1 cellular context compared by ENCODE assay signal in the genomic region with DNA sequence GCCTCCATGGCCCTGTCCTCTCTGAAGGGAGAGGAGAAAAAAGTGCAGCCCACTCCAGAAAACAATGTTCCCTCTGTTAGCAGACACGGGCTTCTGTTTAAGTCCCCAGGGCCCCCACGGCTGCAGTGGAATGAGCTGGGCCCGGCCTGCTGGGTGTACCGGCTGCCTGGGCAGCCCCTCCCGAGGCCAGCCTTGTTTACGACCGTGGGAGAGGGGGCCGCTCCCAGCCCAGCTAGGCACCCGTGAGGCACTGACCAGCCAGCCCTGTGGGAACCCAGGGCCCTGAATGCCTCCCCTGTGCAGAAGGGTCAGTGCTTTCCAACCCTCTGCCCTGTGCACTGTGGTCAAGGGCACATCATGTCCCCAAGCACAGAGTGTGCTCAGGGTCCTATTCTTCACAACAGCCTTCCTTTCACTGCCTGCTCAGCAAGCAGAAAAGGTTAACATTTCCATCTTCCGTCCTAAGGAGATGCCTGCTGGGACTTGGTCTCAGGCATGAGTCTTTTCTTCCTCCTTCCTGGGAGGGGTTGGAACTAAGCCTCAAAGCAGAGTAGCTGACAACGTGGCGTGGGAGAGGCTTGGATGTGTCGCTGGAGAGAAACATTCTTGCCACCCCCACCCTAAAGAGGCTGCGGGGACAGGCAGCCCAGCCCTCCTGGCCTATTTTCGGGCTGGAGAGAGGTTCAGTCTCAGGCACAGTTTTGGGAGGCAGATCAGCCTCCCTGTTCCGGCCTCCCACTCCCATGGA.
TF ChIP-seq lines count a peak whose summit lies in the region.

No MANE protein-coding gene starts in this region.

TF ChIP-seq in HepG2, 621 proteins besides CTCF, POLR2A, EP300 and RAD21 (continued from another document and continues in another):
- TF ChIP-seq RARA (CRISPR knock-in tag; IDR thresholded peaks at IDR 0.05) (peak; percentile 59; the same call in 1 of the 2 replicates), NR2F6 (IDR thresholded peaks at IDR 0.05) (0 out of 2 replicates have a peak, but pooled peaks have one; percentile 14), NR2F6 (CRISPR knock-in tag; IDR thresholded peaks at IDR 0.05) (peak; percentile 51; the same call in 1 of the 2 replicates), ZNF891 (CRISPR knock-in tag; IDR thresholded peaks at IDR 0.05) (0 out of 2 replicates have a peak, but pooled peaks have one; percentile 64), XRCC5 (optimal IDR thresholded peaks at IDR 0.05; ENCODE audit: low read length) (peak; percentile 51), MED1 (CRISPR knock-in tag; IDR thresholded peaks at IDR 0.05) (peak; percentile 20; the same call in 1 of the 2 replicates), ZNF350 (CRISPR knock-in tag; IDR thresholded peaks at IDR 0.05; ENCODE audit: borderline replicate concordance, low read depth) (0 out of 2 replicates have a peak, but pooled peaks have one; percentile 41), MTA1 (CRISPR knock-in tag; IDR thresholded peaks at IDR 0.05; ENCODE audit: borderline replicate concordance) (0 out of 2 replicates have a peak, but pooled peaks have one; percentile 25), NR2F1 (CRISPR knock-in tag; IDR thresholded peaks at IDR 0.05) (peak in 1 of 2 experiments; percentile 26; a peak in 1 of 4 replicates), MXD4 (CRISPR knock-in tag; IDR thresholded peaks at IDR 0.05) (no peak), MBD4 (IDR thresholded peaks at IDR 0.05; ENCODE audit: borderline replicate concordance, low read length) (no peak), ZNF451 (CRISPR knock-in tag; IDR thresholded peaks at IDR 0.05) (no peak), SOX13 (IDR thresholded peaks at IDR 0.05) (no peak), SOX13 (CRISPR knock-in tag; conservative IDR thresholded peaks at IDR 0.05 in 1 of 2, IDR thresholded peaks at IDR 0.05 in 1 of 2) (0 out of 4 replicates have a peak, but pooled peaks of 1 of the 2 experiments have one; percentile 52), SOX5 (CRISPR knock-in tag; IDR thresholded peaks at IDR 0.05; ENCODE audit: borderline replicate concordance) (peak; percentile 47; the same call in 1 of the 2 replicates), RXRA (CRISPR knock-in tag; IDR thresholded peaks at IDR 0.05) (no peak), ZNF331 (CRISPR knock-in tag; IDR thresholded peaks at IDR 0.05) (0 out of 2 replicates have a peak, but pooled peaks have one; percentile 46), ZNF12 (CRISPR knock-in tag; IDR thresholded peaks at IDR 0.05) (0 out of 2 replicates have a peak, but pooled peaks have one; percentile 36), ZFP36L2 (CRISPR knock-in tag; IDR thresholded peaks at IDR 0.05) (no peak), GABPB1 (CRISPR knock-in tag; IDR thresholded peaks at IDR 0.05) (0 out of 2 replicates have a peak, but pooled peaks have one; percentile 15), PHF21A (CRISPR knock-in tag; IDR thresholded peaks at IDR 0.05) (peak; percentile 27; the same call in 1 of the 2 replicates), BCL6 (CRISPR knock-in tag; IDR thresholded peaks at IDR 0.05) (peak; percentile 48), GATAD2A (CRISPR knock-in tag; IDR thresholded peaks at IDR 0.05) (peak; percentile 54; the same call in 1 of the 2 replicates), RBFOX2 (IDR thresholded peaks at IDR 0.05; ENCODE audit: low read depth, low read length) (0 out of 2 replicates have a peak, but pooled peaks have one; percentile 29), PHF8 (CRISPR knock-in tag; IDR thresholded peaks at IDR 0.05) (peak; percentile 38; the same call in 1 of the 2 replicates)
- TF ChIP-seq, protein P1, sequence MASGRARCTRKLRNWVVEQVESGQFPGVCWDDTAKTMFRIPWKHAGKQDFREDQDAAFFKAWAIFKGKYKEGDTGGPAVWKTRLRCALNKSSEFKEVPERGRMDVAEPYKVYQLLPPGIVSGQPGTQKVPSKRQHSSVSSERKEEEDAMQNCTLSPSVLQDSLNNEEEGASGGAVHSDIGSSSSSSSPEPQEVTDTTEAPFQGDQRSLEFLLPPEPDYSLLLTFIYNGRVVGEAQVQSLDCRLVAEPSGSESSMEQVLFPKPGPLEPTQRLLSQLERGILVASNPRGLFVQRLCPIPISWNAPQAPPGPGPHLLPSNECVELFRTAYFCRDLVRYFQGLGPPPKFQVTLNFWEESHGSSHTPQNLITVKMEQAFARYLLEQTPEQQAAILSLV (CRISPR knock-in tag; IDR thresholded peaks at IDR 0.05; ENCODE audit: borderline replicate concordance), result 0 out of 2 replicates have a peak, but pooled peaks have one; percentile 38
- TF ChIP-seq, protein P2, sequence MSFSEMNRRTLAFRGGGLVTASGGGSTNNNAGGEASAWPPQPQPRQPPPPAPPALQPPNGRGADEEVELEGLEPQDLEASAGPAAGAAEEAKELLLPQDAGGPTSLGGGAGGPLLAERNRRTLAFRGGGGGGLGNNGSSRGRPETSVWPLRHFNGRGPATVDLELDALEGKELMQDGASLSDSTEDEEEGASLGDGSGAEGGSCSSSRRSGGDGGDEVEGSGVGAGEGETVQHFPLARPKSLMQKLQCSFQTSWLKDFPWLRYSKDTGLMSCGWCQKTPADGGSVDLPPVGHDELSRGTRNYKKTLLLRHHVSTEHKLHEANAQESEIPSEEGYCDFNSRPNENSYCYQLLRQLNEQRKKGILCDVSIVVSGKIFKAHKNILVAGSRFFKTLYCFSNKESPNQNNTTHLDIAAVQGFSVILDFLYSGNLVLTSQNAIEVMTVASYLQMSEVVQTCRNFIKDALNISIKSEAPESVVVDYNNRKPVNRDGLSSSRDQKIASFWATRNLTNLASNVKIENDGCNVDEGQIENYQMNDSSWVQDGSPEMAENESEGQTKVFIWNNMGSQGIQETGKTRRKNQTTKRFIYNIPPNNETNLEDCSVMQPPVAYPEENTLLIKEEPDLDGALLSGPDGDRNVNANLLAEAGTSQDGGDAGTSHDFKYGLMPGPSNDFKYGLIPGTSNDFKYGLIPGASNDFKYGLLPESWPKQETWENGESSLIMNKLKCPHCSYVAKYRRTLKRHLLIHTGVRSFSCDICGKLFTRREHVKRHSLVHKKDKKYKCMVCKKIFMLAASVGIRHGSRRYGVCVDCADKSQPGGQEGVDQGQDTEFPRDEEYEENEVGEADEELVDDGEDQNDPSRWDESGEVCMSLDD (CRISPR knock-in tag; IDR thresholded peaks at IDR 0.05; ENCODE audit: borderline replicate concordance), result no peak
- TF ChIP-seq, protein P3, sequence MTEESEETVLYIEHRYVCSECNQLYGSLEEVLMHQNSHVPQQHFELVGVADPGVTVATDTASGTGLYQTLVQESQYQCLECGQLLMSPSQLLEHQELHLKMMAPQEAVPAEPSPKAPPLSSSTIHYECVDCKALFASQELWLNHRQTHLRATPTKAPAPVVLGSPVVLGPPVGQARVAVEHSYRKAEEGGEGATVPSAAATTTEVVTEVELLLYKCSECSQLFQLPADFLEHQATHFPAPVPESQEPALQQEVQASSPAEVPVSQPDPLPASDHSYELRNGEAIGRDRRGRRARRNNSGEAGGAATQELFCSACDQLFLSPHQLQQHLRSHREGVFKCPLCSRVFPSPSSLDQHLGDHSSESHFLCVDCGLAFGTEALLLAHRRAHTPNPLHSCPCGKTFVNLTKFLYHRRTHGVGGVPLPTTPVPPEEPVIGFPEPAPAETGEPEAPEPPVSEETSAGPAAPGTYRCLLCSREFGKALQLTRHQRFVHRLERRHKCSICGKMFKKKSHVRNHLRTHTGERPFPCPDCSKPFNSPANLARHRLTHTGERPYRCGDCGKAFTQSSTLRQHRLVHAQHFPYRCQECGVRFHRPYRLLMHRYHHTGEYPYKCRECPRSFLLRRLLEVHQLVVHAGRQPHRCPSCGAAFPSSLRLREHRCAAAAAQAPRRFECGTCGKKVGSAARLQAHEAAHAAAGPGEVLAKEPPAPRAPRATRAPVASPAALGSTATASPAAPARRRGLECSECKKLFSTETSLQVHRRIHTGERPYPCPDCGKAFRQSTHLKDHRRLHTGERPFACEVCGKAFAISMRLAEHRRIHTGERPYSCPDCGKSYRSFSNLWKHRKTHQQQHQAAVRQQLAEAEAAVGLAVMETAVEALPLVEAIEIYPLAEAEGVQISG (CRISPR knock-in tag; IDR thresholded peaks at IDR 0.05), result 0 out of 2 replicates have a peak, but pooled peaks have one; percentile 28
- TF ChIP-seq, protein P4, sequence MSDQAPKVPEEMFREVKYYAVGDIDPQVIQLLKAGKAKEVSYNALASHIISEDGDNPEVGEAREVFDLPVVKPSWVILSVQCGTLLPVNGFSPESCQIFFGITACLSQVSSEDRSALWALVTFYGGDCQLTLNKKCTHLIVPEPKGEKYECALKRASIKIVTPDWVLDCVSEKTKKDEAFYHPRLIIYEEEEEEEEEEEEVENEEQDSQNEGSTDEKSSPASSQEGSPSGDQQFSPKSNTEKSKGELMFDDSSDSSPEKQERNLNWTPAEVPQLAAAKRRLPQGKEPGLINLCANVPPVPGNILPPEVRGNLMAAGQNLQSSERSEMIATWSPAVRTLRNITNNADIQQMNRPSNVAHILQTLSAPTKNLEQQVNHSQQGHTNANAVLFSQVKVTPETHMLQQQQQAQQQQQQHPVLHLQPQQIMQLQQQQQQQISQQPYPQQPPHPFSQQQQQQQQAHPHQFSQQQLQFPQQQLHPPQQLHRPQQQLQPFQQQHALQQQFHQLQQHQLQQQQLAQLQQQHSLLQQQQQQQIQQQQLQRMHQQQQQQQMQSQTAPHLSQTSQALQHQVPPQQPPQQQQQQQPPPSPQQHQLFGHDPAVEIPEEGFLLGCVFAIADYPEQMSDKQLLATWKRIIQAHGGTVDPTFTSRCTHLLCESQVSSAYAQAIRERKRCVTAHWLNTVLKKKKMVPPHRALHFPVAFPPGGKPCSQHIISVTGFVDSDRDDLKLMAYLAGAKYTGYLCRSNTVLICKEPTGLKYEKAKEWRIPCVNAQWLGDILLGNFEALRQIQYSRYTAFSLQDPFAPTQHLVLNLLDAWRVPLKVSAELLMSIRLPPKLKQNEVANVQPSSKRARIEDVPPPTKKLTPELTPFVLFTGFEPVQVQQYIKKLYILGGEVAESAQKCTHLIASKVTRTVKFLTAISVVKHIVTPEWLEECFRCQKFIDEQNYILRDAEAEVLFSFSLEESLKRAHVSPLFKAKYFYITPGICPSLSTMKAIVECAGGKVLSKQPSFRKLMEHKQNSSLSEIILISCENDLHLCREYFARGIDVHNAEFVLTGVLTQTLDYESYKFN (CRISPR knock-in tag; conservative IDR thresholded peaks at IDR 0.05), result peak; percentile 65
- TF ChIP-seq, protein P5, sequence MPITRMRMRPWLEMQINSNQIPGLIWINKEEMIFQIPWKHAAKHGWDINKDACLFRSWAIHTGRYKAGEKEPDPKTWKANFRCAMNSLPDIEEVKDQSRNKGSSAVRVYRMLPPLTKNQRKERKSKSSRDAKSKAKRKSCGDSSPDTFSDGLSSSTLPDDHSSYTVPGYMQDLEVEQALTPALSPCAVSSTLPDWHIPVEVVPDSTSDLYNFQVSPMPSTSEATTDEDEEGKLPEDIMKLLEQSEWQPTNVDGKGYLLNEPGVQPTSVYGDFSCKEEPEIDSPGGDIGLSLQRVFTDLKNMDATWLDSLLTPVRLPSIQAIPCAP (CRISPR knock-in tag; IDR thresholded peaks at IDR 0.05; ENCODE audit: low read depth), result no peak
- TF ChIP-seq, protein P6, sequence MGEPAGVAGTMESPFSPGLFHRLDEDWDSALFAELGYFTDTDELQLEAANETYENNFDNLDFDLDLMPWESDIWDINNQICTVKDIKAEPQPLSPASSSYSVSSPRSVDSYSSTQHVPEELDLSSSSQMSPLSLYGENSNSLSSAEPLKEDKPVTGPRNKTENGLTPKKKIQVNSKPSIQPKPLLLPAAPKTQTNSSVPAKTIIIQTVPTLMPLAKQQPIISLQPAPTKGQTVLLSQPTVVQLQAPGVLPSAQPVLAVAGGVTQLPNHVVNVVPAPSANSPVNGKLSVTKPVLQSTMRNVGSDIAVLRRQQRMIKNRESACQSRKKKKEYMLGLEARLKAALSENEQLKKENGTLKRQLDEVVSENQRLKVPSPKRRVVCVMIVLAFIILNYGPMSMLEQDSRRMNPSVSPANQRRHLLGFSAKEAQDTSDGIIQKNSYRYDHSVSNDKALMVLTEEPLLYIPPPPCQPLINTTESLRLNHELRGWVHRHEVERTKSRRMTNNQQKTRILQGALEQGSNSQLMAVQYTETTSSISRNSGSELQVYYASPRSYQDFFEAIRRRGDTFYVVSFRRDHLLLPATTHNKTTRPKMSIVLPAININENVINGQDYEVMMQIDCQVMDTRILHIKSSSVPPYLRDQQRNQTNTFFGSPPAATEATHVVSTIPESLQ (CRISPR knock-in tag; conservative IDR thresholded peaks at IDR 0.05), result no peak
- TF ChIP-seq, protein P7, sequence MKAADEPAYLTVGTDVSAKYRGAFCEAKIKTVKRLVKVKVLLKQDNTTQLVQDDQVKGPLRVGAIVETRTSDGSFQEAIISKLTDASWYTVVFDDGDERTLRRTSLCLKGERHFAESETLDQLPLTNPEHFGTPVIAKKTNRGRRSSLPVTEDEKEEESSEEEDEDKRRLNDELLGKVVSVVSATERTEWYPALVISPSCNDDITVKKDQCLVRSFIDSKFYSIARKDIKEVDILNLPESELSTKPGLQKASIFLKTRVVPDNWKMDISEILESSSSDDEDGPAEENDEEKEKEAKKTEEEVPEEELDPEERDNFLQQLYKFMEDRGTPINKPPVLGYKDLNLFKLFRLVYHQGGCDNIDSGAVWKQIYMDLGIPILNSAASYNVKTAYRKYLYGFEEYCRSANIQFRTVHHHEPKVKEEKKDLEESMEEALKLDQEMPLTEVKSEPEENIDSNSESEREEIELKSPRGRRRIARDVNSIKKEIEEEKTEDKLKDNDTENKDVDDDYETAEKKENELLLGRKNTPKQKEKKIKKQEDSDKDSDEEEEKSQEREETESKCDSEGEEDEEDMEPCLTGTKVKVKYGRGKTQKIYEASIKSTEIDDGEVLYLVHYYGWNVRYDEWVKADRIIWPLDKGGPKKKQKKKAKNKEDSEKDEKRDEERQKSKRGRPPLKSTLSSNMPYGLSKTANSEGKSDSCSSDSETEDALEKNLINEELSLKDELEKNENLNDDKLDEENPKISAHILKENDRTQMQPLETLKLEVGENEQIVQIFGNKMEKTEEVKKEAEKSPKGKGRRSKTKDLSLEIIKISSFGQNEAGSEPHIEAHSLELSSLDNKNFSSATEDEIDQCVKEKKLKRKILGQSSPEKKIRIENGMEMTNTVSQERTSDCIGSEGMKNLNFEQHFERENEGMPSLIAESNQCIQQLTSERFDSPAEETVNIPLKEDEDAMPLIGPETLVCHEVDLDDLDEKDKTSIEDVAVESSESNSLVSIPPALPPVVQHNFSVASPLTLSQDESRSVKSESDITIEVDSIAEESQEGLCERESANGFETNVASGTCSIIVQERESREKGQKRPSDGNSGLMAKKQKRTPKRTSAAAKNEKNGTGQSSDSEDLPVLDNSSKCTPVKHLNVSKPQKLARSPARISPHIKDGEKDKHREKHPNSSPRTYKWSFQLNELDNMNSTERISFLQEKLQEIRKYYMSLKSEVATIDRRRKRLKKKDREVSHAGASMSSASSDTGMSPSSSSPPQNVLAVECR (CRISPR knock-in tag; IDR thresholded peaks at IDR 0.05; ENCODE audit: borderline replicate concordance), result 0 out of 2 replicates have a peak, but pooled peaks have one; percentile 28
